18 cellular contexts compared by ENCODE assay signal in genomic region chr3:29291262-29291981, GRCh38. TPM values are rescaled to one million over a fixed set of nuclear protein-coding genes. Genes with fewer than 3 reads are reported as not detected.
DNase-seq lines count a peak whose midpoint lies in the region; ATAC-seq, FAIRE-seq and TF ChIP-seq lines count a peak whose summit lies in the region.
"Had no signal": no experiment of that assay in that cellular context is flagged by ENCODE, and none has a peak within 500 bp of the region (broad histone marks: within the 10 kb centered on the region; RNA-seq: fewer than 3 reads in every experiment).

No MANE protein-coding gene starts in this region.

- peak overlapping the region; percentile 33 to 74; a peak in 2 of 4 replicates for H3K27ac ChIP-seq in SK-N-SH (ENCODE audit: low read depth in 2 of 2, low read length in 1 of 2)
- H3K27ac ChIP-seq in HepG2 (ENCODE audit: extremely low read length, insufficient read depth, low read length) = no peak overlapping the region
- peak overlapping the region; percentile 45 for H3K27ac ChIP-seq in suprapubic skin

- H3K4me3 ChIP-seq in SK-N-SH (ENCODE audit: low read depth in 2 of 2, low read length in 1 of 2) (no peak overlapping the region), HepG2 (replicated peaks in 1 of 3; ENCODE audit: insufficient read depth in 1 of 3, low read depth in 2 of 3, low read length in 3 of 3) (no peak overlapping the region), suprapubic skin (no peak overlapping the region)
- H3K4me3 ChIP-seq: MG63, thoracic aorta had no signal

- H4K20me1 ChIP-seq in SK-N-SH (ENCODE audit: insufficient read depth) (no peaks in the 10 kb centered on the region; the same call in 1 of the 2 replicates), HepG2 (ENCODE audit: insufficient read depth, low read length) (no peaks in the 10 kb centered on the region)

- H2AFZ ChIP-seq in SK-N-SH (ENCODE audit: low read depth) = no peak overlapping the region
- H2AFZ ChIP-seq in HepG2 (ENCODE audit: low read length) = no peak overlapping the region

- H3K9ac ChIP-seq in SK-N-SH (no peak overlapping the region), HepG2 (ENCODE audit: insufficient read depth, low read depth, low read length) (no peak overlapping the region)

- POLR2A ChIA-PET in SK-N-SH (lab: Yijun Ruan, JAX) = no interaction called here
- POLR2A ChIA-PET in HepG2 (lab: Yijun Ruan, JAX) = no interaction called here

- peaks cover 6% of the 10 kb centered on the region for H3F3A ChIP-seq in SK-N-SH (replicated peaks; ENCODE audit: insufficient read depth)

- H3K79me2 ChIP-seq in SK-N-SH (ENCODE audit: insufficient read depth) (peaks cover 99% of the 10 kb centered on the region), HepG2 (ENCODE audit: insufficient read depth, low read length) (no peaks in the 10 kb centered on the region)

- ATAC-seq in SK-N-SH treated with all-trans-retinoic acid at 6 μM for 48 hours = no peak
- peak; percentile 82 for ATAC-seq in HepG2
- ATAC-seq in HG03159 (IDR thresholded peaks at IDR 0.05; ENCODE audit: unreplicated experiment) = no peak
- ATAC-seq: activated naive CD4-positive, alpha-beta T cell treated with anti-CD3 and anti-CD28 coated beads, Interleukin-2, amount 50 U/mL, for 72 hours had no signal

- no peaks in the 10 kb centered on the region for H3K9me2 ChIP-seq in SK-N-SH

- 89% methylated on average over 4 of the region's 4 CpGs for WGBS in SK-N-SH (ENCODE audit: low lambda C conversion rate)
- WGBS in HepG2 (ENCODE audit: low lambda C conversion rate) = 12% methylated on average over 4 of the region's 4 CpGs
- 62% methylated on average over 4 of the region's 4 CpGs for WGBS in suprapubic skin

- no peak for TF ChIP-seq RAD21 in SK-N-SH (IDR thresholded peaks at IDR 0.05; ENCODE audit: low read length)
- no peak for TF ChIP-seq RAD21 in HepG2 (CRISPR knock-in tag; IDR thresholded peaks at IDR 0.05)

- DNase-seq in SK-N-SH (no peak), dermis blood vessel endothelial cell (peak; percentile 32), HepG2 (ENCODE audit: low spot score) (peak; percentile 37), suprapubic skin (ENCODE audit: low spot score in 2 of 2) (no peak), SHP77 (lab: John Stamatoyannopoulos, UW) (no peak)
- no peak for DNase-seq in stimulated activated CD4-positive, alpha-beta T cell treated with anti-CD3 and anti-CD28 coated beads, Interleukin-4, amount 100 ng/mL, for 1 hour
- DNase-seq: activated CD4-positive, CD25-positive, alpha-beta regulatory T cell treated with anti-CD3 and anti-CD28 coated beads, Interleukin-2, amount 50 U/mL, for 72 hours; activated T-cell treated with anti-CD3 and anti-CD28 coated beads for 4 hours; caudate nucleus; COR-L47; GDM1; MG63; NCI-H1930; RPMI8226 had no signal

- no peak for TF ChIP-seq CTCF in SK-N-SH (IDR thresholded peaks at IDR 0.05)
- TF ChIP-seq CTCF in HepG2 (CRISPR knock-in tag; IDR thresholded peaks at IDR 0.05) = no peak
- TF ChIP-seq CTCF in suprapubic skin (IDR thresholded peaks at IDR 0.05) = no peak

- BruUV-seq in HepG2 (replicated peaks; lab: Mats Ljungman, UMichigan) = no TSS peak

- FAIRE-seq in HepG2 (lab: Jason Lieb, UNC) = no peak

- H3K4me2 ChIP-seq in SK-N-SH (no peak overlapping the region), HepG2 (ENCODE audit: low read depth, low read length) (no peak overlapping the region)

- no peaks in the 10 kb centered on the region for H3K27me3 ChIP-seq in SK-N-SH (ENCODE audit: insufficient read depth)
- H3K27me3 ChIP-seq in HepG2 (ENCODE audit: control insufficient read depth in 1 of 2, insufficient read depth in 2 of 2, low read length in 2 of 2) = no peaks in the 10 kb centered on the region
- H3K27me3 ChIP-seq in suprapubic skin = no peaks in the 10 kb centered on the region
- H3K27me3 ChIP-seq: MG63 had no signal

- no peak for TF ChIP-seq POLR2A in HepG2 (IDR thresholded peaks at IDR 0.05; ENCODE audit: insufficient read depth in 1 of 2, low read depth in 2 of 2, low read length in 2 of 2)
- TF ChIP-seq POLR2A in suprapubic skin (IDR thresholded peaks at IDR 0.05) = no peak

- no peak for TF ChIP-seq EP300 in SK-N-SH (IDR thresholded peaks at IDR 0.05; ENCODE audit: borderline replicate concordance in 1 of 2, low read depth in 1 of 2, low read length in 1 of 2)
- peak in 1 of 2 experiments; percentile 26; a peak in 1 of 4 replicates for TF ChIP-seq EP300 in HepG2 (IDR thresholded peaks at IDR 0.05; ENCODE audit: low read depth in 2 of 2, low read length in 2 of 2)
- TF ChIP-seq EP300 in HepG2 (CRISPR knock-in tag; IDR thresholded peaks at IDR 0.05; ENCODE audit: borderline replicate concordance) = no peak
- no peak for TF ChIP-seq EP300 in suprapubic skin (IDR thresholded peaks at IDR 0.05)

- no peaks in the 10 kb centered on the region for H3K9me3 ChIP-seq in SK-N-SH
- H3K9me3 ChIP-seq in HepG2 (ENCODE audit: low read length) = no peaks in the 10 kb centered on the region
- no peaks in the 10 kb centered on the region for H3K9me3 ChIP-seq in suprapubic skin
- H3K9me3 ChIP-seq: MG63, thoracic aorta had no signal

- intact Hi-C loops in HepG2 (cut with micrococcal nuclease; ENCODE audit: unreplicated experiment) = no loop called here

- in situ Hi-C loops in HepG2 (cut with HindIII; ENCODE audit: extremely low pct_ligation_motif_present, low pct_unique_long_range_greater_than_20kb) = no loop called here

- CTCF ChIA-PET in SK-N-SH (lab: Yijun Ruan, JAX) = interaction anchor here (1.3 to 3.9 kb wide), 3 partner anchors 43 to 907 kb away, joined by 3 to 9 read pairs (median 4); no protein-coding TSS in a partner anchor
- CTCF ChIA-PET in HepG2 (lab: Yijun Ruan, JAX; ENCODE audit: low intra/inter-chr PET ratio, low total read pairs) = no interaction called here

- H3K4me1 ChIP-seq in SK-N-SH (ENCODE audit: control insufficient read depth in 1 of 2, insufficient read depth in 2 of 2, low read depth in 1 of 2, low read length in 1 of 2) = peaks cover 37 to 48% of the 10 kb centered on the region in 2 experiments; a peak in 3 of 4 replicates
- peaks cover 13% of the 10 kb centered on the region for H3K4me1 ChIP-seq in HepG2 (ENCODE audit: insufficient read depth, low read length)
- H3K4me1 ChIP-seq in suprapubic skin = peaks cover 30% of the 10 kb centered on the region

- H3K36me3 ChIP-seq in SK-N-SH (replicated peaks in 1 of 2; ENCODE audit: control insufficient read depth in 1 of 2, insufficient read depth in 2 of 2, low read length in 1 of 2) (peaks cover 40 to 54% of the 10 kb centered on the region in 2 experiments), HepG2 (replicated peaks in 1 of 2; ENCODE audit: control insufficient read depth in 1 of 2, insufficient read depth in 2 of 2, low read length in 2 of 2) (no peaks in the 10 kb centered on the region), suprapubic skin (no peaks in the 10 kb centered on the region)

TF ChIP-seq in SK-N-SH, 30 proteins besides CTCF, POLR2A, EP300 and RAD21 (continues in another document):
- TF ChIP-seq MEF2A (IDR thresholded peaks at IDR 0.05; ENCODE audit: borderline replicate concordance, low read depth) (no peak), NFIC (IDR thresholded peaks at IDR 0.05; ENCODE audit: borderline replicate concordance) (no peak), SIN3A (IDR thresholded peaks at IDR 0.05; ENCODE audit: borderline replicate concordance, low read depth, low read length) (no peak), GATA2 (CRISPR knock-in tag; IDR thresholded peaks at IDR 0.05) (no peak)

TF ChIP-seq in SK-N-SH treated with all-trans-retinoic acid at 6 μM for 48 hours, 23 proteins besides CTCF, POLR2A, EP300 and RAD21 (continues in another document):
- TF ChIP-seq RARB (CRISPR knock-in tag; IDR thresholded peaks at IDR 0.05) (no peak), ZNF8 (CRISPR knock-in tag; IDR thresholded peaks at IDR 0.05) (no peak)

TF ChIP-seq in HepG2, 621 proteins besides CTCF, POLR2A, EP300 and RAD21 (continues in another document):
- TF ChIP-seq, protein P1, sequence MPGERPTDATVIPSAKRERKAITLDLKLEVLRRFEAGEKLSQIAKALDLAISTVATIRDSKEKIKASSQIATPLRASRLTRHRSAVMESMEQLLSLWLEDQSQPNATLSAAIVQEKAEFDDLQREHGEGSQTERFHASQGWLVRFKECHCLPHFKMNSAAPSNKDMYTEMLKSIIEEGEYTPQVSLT (CRISPR knock-in tag; IDR thresholded peaks at IDR 0.05; ENCODE audit: borderline replicate concordance, low read depth) = no peak
- 0 out of 2 replicates have a peak, but pooled peaks have one; percentile 10 for TF ChIP-seq BCL6 (CRISPR knock-in tag; IDR thresholded peaks at IDR 0.05)
- peak; percentile 50 for TF ChIP-seq HNF4G (IDR thresholded peaks at IDR 0.05; ENCODE audit: borderline replicate concordance, low read depth, low read length)
- no peak for TF ChIP-seq HNF4G (CRISPR knock-in tag; IDR thresholded peaks at IDR 0.05; ENCODE audit: borderline replicate concordance, low read depth)

RNA-seq across cellular contexts. Expression of gene RBMS3, which starts 10.6 kb away (rescaled TPM):
- polyA plus RNA-seq in SK-N-SH (2012; rRNA removed) (8.2 and 9.9 TPM in 2 replicates), HepG2 (2011; rRNA removed) (not detected in 2 replicates)
- 6.5 and 8.0 TPM in 2 replicates for polyA plus RNA-seq in SK-N-SH (2012; cell fraction: cytosol; rRNA removed)
- 15.1 and 25.1 TPM in 2 replicates for polyA plus RNA-seq in SK-N-SH (2012; cell fraction: nucleus; rRNA removed)
- total RNA-seq in dermis blood vessel endothelial cell (25.9 and 37.6 TPM in 2 replicates), HepG2 (2016; rRNA removed; fragmentation: Illumina TruSeq; extraction: Trizol) (not detected in 2 replicates), suprapubic skin (10 to 100 TPM in 2 of 4 donors, 1 to 10 TPM in 2; 7.7 to 23.4 (median 11.9) TPM)
- not detected in 2 replicates for total RNA-seq in HepG2 (2016; cell fraction: cytosol; rRNA removed; fragmentation: Illumina TruSeq; extraction: Trizol; ENCODE audit: low read depth)
- total RNA-seq in HepG2 (2016; cell fraction: insoluble cytoplasmic fraction; rRNA removed; fragmentation: Illumina TruSeq; extraction: Trizol) = 0.02 TPM in 1 of 2 replicates, not detected in the other
- total RNA-seq in HepG2 (2016; cell fraction: membrane; rRNA removed; fragmentation: Illumina TruSeq; extraction: Trizol) = not detected in 2 replicates
- not detected in 2 replicates for total RNA-seq in HepG2 (2016; cell fraction: nucleus; rRNA removed; fragmentation: Illumina TruSeq; extraction: Trizol)
- polyA plus RNA-seq in HepG2 (2011; cell fraction: cytosol; rRNA removed) = 0.05 TPM in 1 of 2 replicates, not detected in the other
- not detected in 2 replicates for polyA plus RNA-seq in HepG2 (2011; cell fraction: nucleus; rRNA removed)
- 0.05 TPM in 1 of 2 replicates, not detected in the other for polyA plus RNA-seq in HepG2 (2012)
- polyA plus RNA-seq in HepG2 (2016; cell fraction: cytosol; fragmentation: Illumina TruSeq; extraction: Trizol; ENCODE audit: low read depth) = not detected in 2 replicates
- polyA plus RNA-seq in HepG2 (2016; cell fraction: insoluble cytoplasmic fraction; fragmentation: Illumina TruSeq; extraction: Trizol; ENCODE audit: low read depth) = not detected in 2 replicates
- polyA plus RNA-seq in HepG2 (2016; cell fraction: membrane; fragmentation: Illumina TruSeq; extraction: Trizol; ENCODE audit: low read depth) = not detected in 2 replicates
- polyA plus RNA-seq in HepG2 (2016; cell fraction: nucleus; fragmentation: Illumina TruSeq; extraction: Trizol; ENCODE audit: insufficient read depth, low read depth) = not detected in 2 replicates
- 18.6 TPM in 1 of 2 replicates, not detected in the other for polyA minus RNA-seq in HepG2 (2011; rRNA and poly(A)+ RNA removed; ENCODE audit: low replicate concordance)
- not detected in 2 replicates for polyA minus RNA-seq in HepG2 (2011; cell fraction: cytosol; rRNA and poly(A)+ RNA removed)
- polyA minus RNA-seq in HepG2 (2011; cell fraction: nucleus; rRNA and poly(A)+ RNA removed) = 0.50 and 0.52 TPM in 2 replicates

Comparison
In these comparisons a context has a peak if more than half of its experiments do, and no peak if none do; other contexts are left out.
1. DNase-seq: peak in dermis blood vessel endothelial cell (single experiment) and HepG2 (single experiment); none in SK-N-SH (single experiment), suprapubic skin (0 of 2), stimulated activated CD4-positive, alpha-beta T cell treated with anti-CD3 and anti-CD28 coated beads, Interleukin-4, amount 100 ng/mL, for 1 hour (single experiment) and SHP77 (0 of 2).
2. RNA of gene RBMS3, which starts 10.6 kb away (total RNA-seq): 25.9 to 37.6 TPM in dermis blood vessel endothelial cell and 7.7 to 23.4 TPM in suprapubic skin; 0.02 TPM in HepG2; every median in the first group is over 4 times any median in the second.